ENCODE assay signal across 9 cellular contexts in the genomic region with DNA sequence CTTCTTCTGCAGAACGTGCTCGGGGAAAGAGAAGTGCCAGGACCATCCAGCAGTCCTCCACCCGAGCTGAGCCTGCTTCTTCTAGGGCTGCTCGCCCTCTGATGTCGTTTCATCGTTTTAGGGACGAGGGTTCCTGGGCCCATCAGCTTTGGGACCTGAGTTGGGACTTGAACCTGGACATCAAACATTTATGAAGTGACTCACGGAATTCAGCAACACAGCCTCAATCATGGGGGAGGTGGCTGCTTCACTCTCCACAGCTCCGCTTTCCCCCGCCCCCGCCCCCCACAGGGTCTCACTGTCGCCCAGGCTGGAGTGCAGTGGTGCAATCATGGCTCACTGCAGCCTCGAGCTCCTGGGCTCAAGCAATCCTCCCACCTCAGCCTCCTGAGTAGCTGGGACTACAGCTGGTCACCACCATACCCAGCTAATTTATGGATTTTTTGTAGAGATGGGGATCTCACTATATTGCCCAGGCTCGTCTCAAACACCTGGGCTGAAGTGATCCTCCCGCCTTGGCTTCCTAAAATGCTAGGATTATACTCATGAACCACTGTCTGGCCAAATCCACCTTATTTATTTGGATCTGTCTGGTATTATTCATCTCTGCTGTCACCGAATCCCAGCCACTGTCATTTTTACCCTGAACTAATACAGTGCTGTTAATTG. TPM values are rescaled to one million over a fixed set of nuclear protein-coding genes. Genes with fewer than 3 reads are reported as not detected.
DNase-seq lines count a peak whose midpoint lies in the region; ATAC-seq, FAIRE-seq and TF ChIP-seq lines count a peak whose summit lies in the region.
"Had no signal": no experiment of that assay in that cellular context is flagged by ENCODE, and none has a peak within 500 bp of the region (broad histone marks: within the 10 kb centered on the region; RNA-seq: fewer than 3 reads in every experiment).

No MANE protein-coding gene starts in this region.

- CTCF ChIA-PET in AG04449 (lab: Yijun Ruan, JAX) = interaction anchor here (3.7 kb wide), 1 partner anchor 28 kb away, joined by 21 read pairs; no protein-coding TSS in a partner anchor
- CTCF ChIA-PET in T-cell (lab: Charles Lee) = interaction anchor here in 1 of 2 donors (2.2 kb wide), 1 partner anchor 28 kb away, joined by 8 read pairs; no protein-coding TSS in a partner anchor

- peak overlapping the region; percentile 96 for H3K4me2 ChIP-seq in fibroblast of lung (ENCODE audit: extremely low read depth, insufficient read depth, low read length)

- H3K79me2 ChIP-seq in fibroblast of lung (ENCODE audit: control insufficient read depth, insufficient read depth, low read length) = peaks cover 24% of the 10 kb centered on the region

- no peaks in the 10 kb centered on the region for H4K20me1 ChIP-seq in fibroblast of lung (ENCODE audit: control insufficient read depth, extremely low read depth, insufficient read depth, low read length)

- peak in 1 of 4 experiments; percentile 4 for ATAC-seq in T-cell (replicated peaks in 1 of 4)
- peak in 3 of 4 donors; percentile 15 to 17 (median 17) for ATAC-seq in pancreas

- no peaks in the 10 kb centered on the region for H3K27me3 ChIP-seq in fibroblast of lung (ENCODE audit: control insufficient read depth, insufficient read depth, low read length)
- no peaks in the 10 kb centered on the region for H3K27me3 ChIP-seq in pancreas

- no peak overlapping the region for H3K9ac ChIP-seq in fibroblast of lung (ENCODE audit: insufficient read depth, low read length)

- H3K9me3 ChIP-seq in fibroblast of lung (ENCODE audit: control insufficient read depth, insufficient read depth, low read depth, low read length) (no peaks in the 10 kb centered on the region), pancreas (no peaks in the 10 kb centered on the region)

- FAIRE-seq in GM19239 (lab: Jason Lieb, UNC) (peak; percentile 35), pancreas (lab: Jason Lieb, UNC) (no peak), HTR-8/SVneo (lab: Jason Lieb, UNC) (no peak)

- H3K4me1 Mint-ChIP-seq in T-cell = peaks cover 44 to 46% (median 44%) of the 10 kb centered on the region in 3 donors

- DNase-seq in AG04449 (ENCODE audit: low read depth, low spot score) = no peak
- no peak for DNase-seq in GM19239 (ENCODE audit: insufficient read length, low spot score)
- peak in 4 of 34 experiments; percentile 4 to 31 (median 24) for DNase-seq in T-cell
- peak in 1 of 2 donors; percentile 13 for DNase-seq in fibroblast of lung (ENCODE audit: low read depth in 2 of 2)
- DNase-seq in pancreas = peak in 1 of 6 donors; percentile 25
- no peak for DNase-seq in dermis blood vessel endothelial cell
- no peak for DNase-seq in 8988T
- no peak for DNase-seq in HTR-8/SVneo (ENCODE audit: insufficient read length, low spot score)

- peaks cover 9% of the 10 kb centered on the region for H3K36me3 Mint-ChIP-seq in T-cell

- WGBS in pancreas, 2 donors = 22 to 39% methylated on average over 16 of the region's 16 CpGs

- H3K9me3 Mint-ChIP-seq in T-cell = no peaks in the 10 kb centered on the region

- POLR2A ChIA-PET in AG04449 (lab: Yijun Ruan, JAX) = no interaction called here
- POLR2A ChIA-PET in T-cell (lab: Charles Lee) = interaction anchor here in 1 of 2 donors (0.6 kb wide), 1 partner anchor 241 kb away, joined by 5 read pairs; no protein-coding TSS in a partner anchor

- peak overlapping the region; percentile 97 to 99 (median 99) for H3K4me3 Mint-ChIP-seq in T-cell

- no peak for TF ChIP-seq CTCF in AG04449 (IDR thresholded peaks at IDR 0.05; ENCODE audit: insufficient read depth, low read length, missing control alignments)
- no peak for TF ChIP-seq CTCF in fibroblast of lung (conservative IDR thresholded peaks at IDR 0.05 in 1 of 2, IDR thresholded peaks at IDR 0.05 in 1 of 2; ENCODE audit: low read depth in 1 of 2, low read length in 2 of 2)
- no peak for TF ChIP-seq CTCF in pancreas (IDR thresholded peaks at IDR 0.05)

- H2AFZ ChIP-seq in fibroblast of lung (ENCODE audit: low read length) = peak overlapping the region; percentile 72

- H3K4me3 ChIP-seq in AG04449 (ENCODE audit: low read depth, low read length) (peak overlapping the region; percentile 93), fibroblast of lung (replicated peaks in 1 of 4; ENCODE audit: control extremely low read depth in 1 of 4, insufficient read depth in 1 of 4, low read depth in 3 of 4, low read length in 4 of 4) (peak overlapping the region; percentile 69 to 99 (median 94)), pancreas (peak overlapping the region; percentile 60 to 73 (median 68))

- H3K4me1 ChIP-seq in fibroblast of lung (ENCODE audit: control insufficient read depth, extremely low read depth, insufficient read depth, low read length) (no peaks in the 10 kb centered on the region), pancreas (peaks cover 14 to 34% (median 22%) of the 10 kb centered on the region in 3 donors)

- intact Hi-C loops in pancreas (cut with DNase I) = no loop called here

- H3K27ac ChIP-seq in fibroblast of lung (ENCODE audit: insufficient read depth, low read length) (no peak overlapping the region), pancreas (peak overlapping the region in 3 of 4 donors; percentile 30 to 92 (median 89))

- no peaks in the 10 kb centered on the region for H3K27me3 Mint-ChIP-seq in T-cell

- H3K36me3 ChIP-seq in fibroblast of lung (ENCODE audit: control insufficient read depth, insufficient read depth, low read length) (no peaks in the 10 kb centered on the region), pancreas (no peaks in the 10 kb centered on the region)

- peak overlapping the region; percentile 79 to 92 for H3K27ac Mint-ChIP-seq in T-cell

RNA-seq across cellular contexts. Expression of gene SCAMP2, which starts 0.7 kb away (rescaled TPM):
- total RNA-seq in T-cell (100 to 1,000 TPM in 3 of 5 donors, 10 to 100 TPM in 2; 76.8 to 141 (median 134) TPM), fibroblast of lung (11.8 and 15.5 TPM in 2 replicates), pancreas (10 to 100 TPM; 33.3 to 49.0 (median 34.3) TPM), dermis blood vessel endothelial cell (32.5 and 46.0 TPM in 2 replicates)
- polyA plus RNA-seq in fibroblast of lung (86.2 and 115 TPM in 2 replicates), pancreas (10 to 100 TPM; 21.4 to 31.7 TPM)
- 55.3 and 67.0 TPM in 2 replicates for polyA plus RNA-seq in fibroblast of lung (2012)
- polyA minus RNA-seq in fibroblast of lung (ENCODE audit: low replicate concordance) = 302 and 321 TPM in 2 replicates

RNA-seq across cellular contexts. Expression of gene MPI, which starts 16.0 kb away (rescaled TPM):
- total RNA-seq in T-cell (10 to 100 TPM; 36.5 to 74.1 (median 66.1) TPM), fibroblast of lung (33.1 and 50.7 TPM in 2 replicates), pancreas (10 to 100 TPM; 14.5 to 23.2 (median 22.3) TPM), dermis blood vessel endothelial cell (47.0 and 89.3 TPM in 2 replicates)
- polyA plus RNA-seq in fibroblast of lung (65.0 and 65.5 TPM in 2 replicates), pancreas (10 to 100 TPM; 15.9 to 19.1 TPM)
- polyA plus RNA-seq in fibroblast of lung (2012) = 46.3 and 51.0 TPM in 2 replicates
- polyA minus RNA-seq in fibroblast of lung (ENCODE audit: low replicate concordance) = 93.5 and 99.3 TPM in 2 replicates

RNA-seq across cellular contexts. Expression of gene ULK3, which starts 30.9 kb away (rescaled TPM):
- 100 to 1,000 TPM in 3 of 5 donors, 10 to 100 TPM in 2; 53.4 to 112 (median 101) TPM for total RNA-seq in T-cell
- 8.8 and 11.8 TPM in 2 replicates for total RNA-seq in fibroblast of lung
- 11.4 and 14.6 TPM in 2 replicates for polyA plus RNA-seq in fibroblast of lung
- polyA plus RNA-seq in fibroblast of lung (2012) = 8.5 and 24.2 TPM in 2 replicates
- 16.7 and 51.2 TPM in 2 replicates for polyA minus RNA-seq in fibroblast of lung (ENCODE audit: low replicate concordance)
- total RNA-seq in pancreas = 10 to 100 TPM; 15.0 to 30.8 (median 19.6) TPM
- polyA plus RNA-seq in pancreas = 10 to 100 TPM; 60.4 to 83.5 TPM
- total RNA-seq in dermis blood vessel endothelial cell = 31.0 and 39.3 TPM in 2 replicates

RNA-seq across cellular contexts. Expression of gene FAM219B, which starts 32.8 kb away (rescaled TPM):
- total RNA-seq in T-cell (100 to 1,000 TPM in 2 of 5 donors, 10 to 100 TPM in 3; 46.0 to 108 (median 96.6) TPM), fibroblast of lung (40.6 and 53.8 TPM in 2 replicates), pancreas (10 to 100 TPM; 18.2 to 33.8 (median 21.2) TPM), dermis blood vessel endothelial cell (41.0 and 57.0 TPM in 2 replicates)
- polyA plus RNA-seq in fibroblast of lung (23.0 and 35.3 TPM in 2 replicates), pancreas (10 to 100 TPM; 19.3 to 27.6 TPM)
- polyA plus RNA-seq in fibroblast of lung (2012) = 20.0 and 24.8 TPM in 2 replicates
- 25.5 and 76.7 TPM in 2 replicates for polyA minus RNA-seq in fibroblast of lung (ENCODE audit: low replicate concordance)

RNA-seq across cellular contexts. Expression of gene CPLX3, which starts 47.5 kb away (rescaled TPM):
- total RNA-seq in T-cell = under 1 TPM in 3 of 5 donors, not detected in 2; 0.16 to 0.50 (median 0.26) TPM
- not detected in 2 replicates for total RNA-seq in fibroblast of lung
- not detected in 2 replicates for polyA plus RNA-seq in fibroblast of lung
- not detected in 2 replicates for polyA plus RNA-seq in fibroblast of lung (2012)
- polyA minus RNA-seq in fibroblast of lung (ENCODE audit: low replicate concordance) = not detected in 2 replicates
- total RNA-seq in pancreas = not detected
- under 1 TPM in 1 of 2 donors, not detected in 1; 0.09 TPM for polyA plus RNA-seq in pancreas
- not detected in 2 replicates for total RNA-seq in dermis blood vessel endothelial cell
- total RNA-seq: myocyte had no signal
